Comparison of ENCODE assay signal across 2 cellular contexts in the genomic region with DNA sequence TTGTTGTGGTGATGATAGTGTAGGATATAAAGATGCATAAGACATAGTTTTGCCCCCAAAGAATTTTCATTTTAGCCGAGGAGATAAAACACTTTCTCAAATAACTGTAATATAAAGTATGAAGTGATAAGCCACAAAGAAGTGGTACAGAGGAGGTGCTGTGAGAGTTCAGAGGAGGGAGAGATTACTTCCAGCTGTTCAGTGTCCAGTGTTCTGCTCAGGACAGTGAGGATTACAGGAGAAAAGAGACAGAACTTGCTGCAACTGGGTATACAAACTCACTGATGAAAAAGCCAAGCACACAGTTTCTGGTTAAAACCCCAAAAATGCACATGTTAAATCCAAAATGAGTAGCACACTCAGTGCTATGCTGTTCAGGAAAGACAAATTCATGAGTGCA.
TF ChIP-seq lines count a peak whose summit lies in the region.

No MANE protein-coding gene starts in this region.

TF ChIP-seq in GM23338, 12 proteins besides CTCF, POLR2A, EP300 and RAD21 (continues in another document):
- TF ChIP-seq ZNF114 (CRISPR knock-in tag; IDR thresholded peaks at IDR 0.05) (no peak), POLR2AphosphoS5 (IDR thresholded peaks at IDR 0.05; ENCODE audit: low read depth) (no peak), CREB1 (CRISPR knock-in tag; IDR thresholded peaks at IDR 0.05; ENCODE audit: low read depth) (no peak), EZH2 (IDR thresholded peaks at IDR 0.05; ENCODE audit: low read depth, unreplicated experiment) (no peak), STAT1 (IDR thresholded peaks at IDR 0.05; ENCODE audit: unreplicated experiment) (no peak), EZH2phosphoT487 (IDR thresholded peaks at IDR 0.05; ENCODE audit: unreplicated experiment) (no peak), ZNF331 (CRISPR knock-in tag; IDR thresholded peaks at IDR 0.05; ENCODE audit: low read depth) (no peak)
- TF ChIP-seq, protein P1, sequence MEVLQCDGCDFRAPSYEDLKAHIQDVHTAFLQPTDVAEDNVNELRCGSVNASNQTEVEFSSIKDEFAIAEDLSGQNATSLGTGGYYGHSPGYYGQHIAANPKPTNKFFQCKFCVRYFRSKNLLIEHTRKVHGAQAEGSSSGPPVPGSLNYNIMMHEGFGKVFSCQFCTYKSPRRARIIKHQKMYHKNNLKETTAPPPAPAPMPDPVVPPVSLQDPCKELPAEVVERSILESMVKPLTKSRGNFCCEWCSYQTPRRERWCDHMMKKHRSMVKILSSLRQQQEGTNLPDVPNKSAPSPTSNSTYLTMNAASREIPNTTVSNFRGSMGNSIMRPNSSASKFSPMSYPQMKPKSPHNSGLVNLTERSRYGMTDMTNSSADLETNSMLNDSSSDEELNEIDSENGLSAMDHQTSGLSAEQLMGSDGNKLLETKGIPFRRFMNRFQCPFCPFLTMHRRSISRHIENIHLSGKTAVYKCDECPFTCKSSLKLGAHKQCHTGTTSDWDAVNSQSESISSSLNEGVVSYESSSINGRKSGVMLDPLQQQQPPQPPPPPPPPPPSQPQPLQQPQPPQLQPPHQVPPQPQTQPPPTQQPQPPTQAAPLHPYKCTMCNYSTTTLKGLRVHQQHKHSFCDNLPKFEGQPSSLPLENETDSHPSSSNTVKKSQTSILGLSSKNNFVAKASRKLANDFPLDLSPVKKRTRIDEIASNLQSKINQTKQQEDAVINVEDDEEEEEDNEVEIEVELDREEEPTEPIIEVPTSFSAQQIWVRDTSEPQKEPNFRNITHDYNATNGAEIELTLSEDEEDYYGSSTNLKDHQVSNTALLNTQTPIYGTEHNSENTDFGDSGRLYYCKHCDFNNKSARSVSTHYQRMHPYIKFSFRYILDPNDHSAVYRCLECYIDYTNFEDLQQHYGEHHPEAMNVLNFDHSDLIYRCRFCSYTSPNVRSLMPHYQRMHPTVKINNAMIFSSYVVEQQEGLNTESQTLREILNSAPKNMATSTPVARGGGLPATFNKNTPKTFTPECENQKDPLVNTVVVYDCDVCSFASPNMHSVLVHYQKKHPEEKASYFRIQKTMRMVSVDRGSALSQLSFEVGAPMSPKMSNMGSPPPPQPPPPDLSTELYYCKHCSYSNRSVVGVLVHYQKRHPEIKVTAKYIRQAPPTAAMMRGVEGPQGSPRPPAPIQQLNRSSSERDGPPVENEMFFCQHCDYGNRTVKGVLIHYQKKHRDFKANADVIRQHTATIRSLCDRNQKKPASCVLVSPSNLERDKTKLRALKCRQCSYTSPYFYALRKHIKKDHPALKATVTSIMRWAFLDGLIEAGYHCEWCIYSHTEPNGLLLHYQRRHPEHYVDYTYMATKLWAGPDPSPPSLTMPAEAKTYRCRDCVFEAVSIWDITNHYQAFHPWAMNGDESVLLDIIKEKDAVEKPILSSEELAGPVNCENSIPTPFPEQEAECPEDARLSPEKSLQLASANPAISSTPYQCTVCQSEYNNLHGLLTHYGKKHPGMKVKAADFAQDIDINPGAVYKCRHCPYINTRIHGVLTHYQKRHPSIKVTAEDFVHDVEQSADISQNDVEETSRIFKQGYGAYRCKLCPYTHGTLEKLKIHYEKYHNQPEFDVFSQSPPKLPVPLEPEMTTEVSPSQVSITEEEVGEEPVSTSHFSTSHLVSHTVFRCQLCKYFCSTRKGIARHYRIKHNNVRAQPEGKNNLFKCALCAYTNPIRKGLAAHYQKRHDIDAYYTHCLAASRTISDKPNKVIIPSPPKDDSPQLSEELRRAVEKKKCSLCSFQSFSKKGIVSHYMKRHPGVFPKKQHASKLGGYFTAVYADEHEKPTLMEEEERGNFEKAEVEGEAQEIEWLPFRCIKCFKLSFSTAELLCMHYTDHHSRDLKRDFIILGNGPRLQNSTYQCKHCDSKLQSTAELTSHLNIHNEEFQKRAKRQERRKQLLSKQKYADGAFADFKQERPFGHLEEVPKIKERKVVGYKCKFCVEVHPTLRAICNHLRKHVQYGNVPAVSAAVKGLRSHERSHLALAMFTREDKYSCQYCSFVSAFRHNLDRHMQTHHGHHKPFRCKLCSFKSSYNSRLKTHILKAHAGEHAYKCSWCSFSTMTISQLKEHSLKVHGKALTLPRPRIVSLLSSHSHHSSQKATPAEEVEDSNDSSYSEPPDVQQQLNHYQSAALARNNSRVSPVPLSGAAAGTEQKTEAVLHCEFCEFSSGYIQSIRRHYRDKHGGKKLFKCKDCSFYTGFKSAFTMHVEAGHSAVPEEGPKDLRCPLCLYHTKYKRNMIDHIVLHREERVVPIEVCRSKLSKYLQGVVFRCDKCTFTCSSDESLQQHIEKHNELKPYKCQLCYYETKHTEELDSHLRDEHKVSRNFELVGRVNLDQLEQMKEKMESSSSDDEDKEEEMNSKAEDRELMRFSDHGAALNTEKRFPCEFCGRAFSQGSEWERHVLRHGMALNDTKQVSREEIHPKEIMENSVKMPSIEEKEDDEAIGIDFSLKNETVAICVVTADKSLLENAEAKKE (CRISPR knock-in tag; IDR thresholded peaks at IDR 0.05), result no peak
- TF ChIP-seq, protein P2, sequence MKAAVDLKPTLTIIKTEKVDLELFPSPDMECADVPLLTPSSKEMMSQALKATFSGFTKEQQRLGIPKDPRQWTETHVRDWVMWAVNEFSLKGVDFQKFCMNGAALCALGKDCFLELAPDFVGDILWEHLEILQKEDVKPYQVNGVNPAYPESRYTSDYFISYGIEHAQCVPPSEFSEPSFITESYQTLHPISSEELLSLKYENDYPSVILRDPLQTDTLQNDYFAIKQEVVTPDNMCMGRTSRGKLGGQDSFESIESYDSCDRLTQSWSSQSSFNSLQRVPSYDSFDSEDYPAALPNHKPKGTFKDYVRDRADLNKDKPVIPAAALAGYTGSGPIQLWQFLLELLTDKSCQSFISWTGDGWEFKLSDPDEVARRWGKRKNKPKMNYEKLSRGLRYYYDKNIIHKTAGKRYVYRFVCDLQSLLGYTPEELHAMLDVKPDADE (IDR thresholded peaks at IDR 0.05), result no peak
- TF ChIP-seq, protein P3, sequence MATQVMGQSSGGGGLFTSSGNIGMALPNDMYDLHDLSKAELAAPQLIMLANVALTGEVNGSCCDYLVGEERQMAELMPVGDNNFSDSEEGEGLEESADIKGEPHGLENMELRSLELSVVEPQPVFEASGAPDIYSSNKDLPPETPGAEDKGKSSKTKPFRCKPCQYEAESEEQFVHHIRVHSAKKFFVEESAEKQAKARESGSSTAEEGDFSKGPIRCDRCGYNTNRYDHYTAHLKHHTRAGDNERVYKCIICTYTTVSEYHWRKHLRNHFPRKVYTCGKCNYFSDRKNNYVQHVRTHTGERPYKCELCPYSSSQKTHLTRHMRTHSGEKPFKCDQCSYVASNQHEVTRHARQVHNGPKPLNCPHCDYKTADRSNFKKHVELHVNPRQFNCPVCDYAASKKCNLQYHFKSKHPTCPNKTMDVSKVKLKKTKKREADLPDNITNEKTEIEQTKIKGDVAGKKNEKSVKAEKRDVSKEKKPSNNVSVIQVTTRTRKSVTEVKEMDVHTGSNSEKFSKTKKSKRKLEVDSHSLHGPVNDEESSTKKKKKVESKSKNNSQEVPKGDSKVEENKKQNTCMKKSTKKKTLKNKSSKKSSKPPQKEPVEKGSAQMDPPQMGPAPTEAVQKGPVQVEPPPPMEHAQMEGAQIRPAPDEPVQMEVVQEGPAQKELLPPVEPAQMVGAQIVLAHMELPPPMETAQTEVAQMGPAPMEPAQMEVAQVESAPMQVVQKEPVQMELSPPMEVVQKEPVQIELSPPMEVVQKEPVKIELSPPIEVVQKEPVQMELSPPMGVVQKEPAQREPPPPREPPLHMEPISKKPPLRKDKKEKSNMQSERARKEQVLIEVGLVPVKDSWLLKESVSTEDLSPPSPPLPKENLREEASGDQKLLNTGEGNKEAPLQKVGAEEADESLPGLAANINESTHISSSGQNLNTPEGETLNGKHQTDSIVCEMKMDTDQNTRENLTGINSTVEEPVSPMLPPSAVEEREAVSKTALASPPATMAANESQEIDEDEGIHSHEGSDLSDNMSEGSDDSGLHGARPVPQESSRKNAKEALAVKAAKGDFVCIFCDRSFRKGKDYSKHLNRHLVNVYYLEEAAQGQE (IDR thresholded peaks at IDR 0.05; ENCODE audit: unreplicated experiment), result no peak

TF ChIP-seq in WTC11, 78 proteins besides CTCF, POLR2A, EP300 and RAD21:
- TF ChIP-seq ZNF317 (CRISPR knock-in tag; IDR thresholded peaks at IDR 0.05; ENCODE audit: borderline replicate concordance, low read depth), result no peak
- no peak for TF ChIP-seq ZBTB21 (CRISPR knock-in tag; IDR thresholded peaks at IDR 0.05; ENCODE audit: borderline replicate concordance)
- TF ChIP-seq ELF4 (CRISPR knock-in tag; IDR thresholded peaks at IDR 0.05; ENCODE audit: low read depth), result no peak
- TF ChIP-seq, protein P4, sequence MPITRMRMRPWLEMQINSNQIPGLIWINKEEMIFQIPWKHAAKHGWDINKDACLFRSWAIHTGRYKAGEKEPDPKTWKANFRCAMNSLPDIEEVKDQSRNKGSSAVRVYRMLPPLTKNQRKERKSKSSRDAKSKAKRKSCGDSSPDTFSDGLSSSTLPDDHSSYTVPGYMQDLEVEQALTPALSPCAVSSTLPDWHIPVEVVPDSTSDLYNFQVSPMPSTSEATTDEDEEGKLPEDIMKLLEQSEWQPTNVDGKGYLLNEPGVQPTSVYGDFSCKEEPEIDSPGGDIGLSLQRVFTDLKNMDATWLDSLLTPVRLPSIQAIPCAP (CRISPR knock-in tag; IDR thresholded peaks at IDR 0.05), result no peak
- TF ChIP-seq NR3C1 (CRISPR knock-in tag; conservative IDR thresholded peaks at IDR 0.05; ENCODE audit: low read depth), result no peak
- no peak for TF ChIP-seq RELA (CRISPR knock-in tag; IDR thresholded peaks at IDR 0.05; ENCODE audit: borderline replicate concordance)
- TF ChIP-seq ESRRA (CRISPR knock-in tag; IDR thresholded peaks at IDR 0.05; ENCODE audit: borderline replicate concordance), result no peak
- no peak for TF ChIP-seq ZMAT4 (CRISPR knock-in tag; IDR thresholded peaks at IDR 0.05)
- TF ChIP-seq ZNF121 (CRISPR knock-in tag; IDR thresholded peaks at IDR 0.05), result no peak
- no peak for TF ChIP-seq IRF2 (CRISPR knock-in tag; IDR thresholded peaks at IDR 0.05; ENCODE audit: borderline replicate concordance, low read depth)
- TF ChIP-seq, protein P5, sequence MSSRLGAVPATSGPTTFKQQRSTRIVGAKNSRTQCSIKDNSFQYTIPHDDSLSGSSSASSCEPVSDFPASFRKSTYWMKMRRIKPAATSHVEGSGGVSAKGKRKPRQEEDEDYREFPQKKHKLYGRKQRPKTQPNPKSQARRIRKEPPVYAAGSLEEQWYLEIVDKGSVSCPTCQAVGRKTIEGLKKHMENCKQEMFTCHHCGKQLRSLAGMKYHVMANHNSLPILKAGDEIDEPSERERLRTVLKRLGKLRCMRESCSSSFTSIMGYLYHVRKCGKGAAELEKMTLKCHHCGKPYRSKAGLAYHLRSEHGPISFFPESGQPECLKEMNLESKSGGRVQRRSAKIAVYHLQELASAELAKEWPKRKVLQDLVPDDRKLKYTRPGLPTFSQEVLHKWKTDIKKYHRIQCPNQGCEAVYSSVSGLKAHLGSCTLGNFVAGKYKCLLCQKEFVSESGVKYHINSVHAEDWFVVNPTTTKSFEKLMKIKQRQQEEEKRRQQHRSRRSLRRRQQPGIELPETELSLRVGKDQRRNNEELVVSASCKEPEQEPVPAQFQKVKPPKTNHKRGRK (CRISPR knock-in tag; IDR thresholded peaks at IDR 0.05; ENCODE audit: borderline replicate concordance), result no peak
- TF ChIP-seq ZNF416 (CRISPR knock-in tag; IDR thresholded peaks at IDR 0.05), result no peak
- TF ChIP-seq, protein P6, sequence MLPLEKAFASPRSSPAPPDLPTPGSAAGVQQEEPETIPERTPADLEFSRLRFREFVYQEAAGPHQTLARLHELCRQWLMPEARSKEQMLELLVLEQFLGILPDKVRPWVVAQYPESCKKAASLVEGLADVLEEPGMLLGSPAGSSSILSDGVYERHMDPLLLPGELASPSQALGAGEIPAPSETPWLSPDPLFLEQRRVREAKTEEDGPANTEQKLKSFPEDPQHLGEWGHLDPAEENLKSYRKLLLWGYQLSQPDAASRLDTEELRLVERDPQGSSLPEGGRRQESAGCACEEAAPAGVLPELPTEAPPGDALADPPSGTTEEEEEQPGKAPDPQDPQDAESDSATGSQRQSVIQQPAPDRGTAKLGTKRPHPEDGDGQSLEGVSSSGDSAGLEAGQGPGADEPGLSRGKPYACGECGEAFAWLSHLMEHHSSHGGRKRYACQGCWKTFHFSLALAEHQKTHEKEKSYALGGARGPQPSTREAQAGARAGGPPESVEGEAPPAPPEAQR (CRISPR knock-in tag; IDR thresholded peaks at IDR 0.05), result no peak
- TF ChIP-seq, protein P7, sequence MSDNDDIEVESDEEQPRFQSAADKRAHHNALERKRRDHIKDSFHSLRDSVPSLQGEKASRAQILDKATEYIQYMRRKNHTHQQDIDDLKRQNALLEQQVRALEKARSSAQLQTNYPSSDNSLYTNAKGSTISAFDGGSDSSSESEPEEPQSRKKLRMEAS (CRISPR knock-in tag; IDR thresholded peaks at IDR 0.05), result no peak
- TF ChIP-seq RORB (CRISPR knock-in tag; IDR thresholded peaks at IDR 0.05), result no peak
- TF ChIP-seq ZNF138 (CRISPR knock-in tag; conservative IDR thresholded peaks at IDR 0.05), result no peak
- no peak for TF ChIP-seq E2F1 (CRISPR knock-in tag; IDR thresholded peaks at IDR 0.05)
- no peak for TF ChIP-seq USF1 (CRISPR knock-in tag; IDR thresholded peaks at IDR 0.05)
- TF ChIP-seq, protein P8, sequence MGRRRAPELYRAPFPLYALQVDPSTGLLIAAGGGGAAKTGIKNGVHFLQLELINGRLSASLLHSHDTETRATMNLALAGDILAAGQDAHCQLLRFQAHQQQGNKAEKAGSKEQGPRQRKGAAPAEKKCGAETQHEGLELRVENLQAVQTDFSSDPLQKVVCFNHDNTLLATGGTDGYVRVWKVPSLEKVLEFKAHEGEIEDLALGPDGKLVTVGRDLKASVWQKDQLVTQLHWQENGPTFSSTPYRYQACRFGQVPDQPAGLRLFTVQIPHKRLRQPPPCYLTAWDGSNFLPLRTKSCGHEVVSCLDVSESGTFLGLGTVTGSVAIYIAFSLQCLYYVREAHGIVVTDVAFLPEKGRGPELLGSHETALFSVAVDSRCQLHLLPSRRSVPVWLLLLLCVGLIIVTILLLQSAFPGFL (CRISPR knock-in tag; IDR thresholded peaks at IDR 0.05; ENCODE audit: borderline replicate concordance), result no peak
